ENCODE assay signal across 29 cellular contexts in the genomic region with DNA sequence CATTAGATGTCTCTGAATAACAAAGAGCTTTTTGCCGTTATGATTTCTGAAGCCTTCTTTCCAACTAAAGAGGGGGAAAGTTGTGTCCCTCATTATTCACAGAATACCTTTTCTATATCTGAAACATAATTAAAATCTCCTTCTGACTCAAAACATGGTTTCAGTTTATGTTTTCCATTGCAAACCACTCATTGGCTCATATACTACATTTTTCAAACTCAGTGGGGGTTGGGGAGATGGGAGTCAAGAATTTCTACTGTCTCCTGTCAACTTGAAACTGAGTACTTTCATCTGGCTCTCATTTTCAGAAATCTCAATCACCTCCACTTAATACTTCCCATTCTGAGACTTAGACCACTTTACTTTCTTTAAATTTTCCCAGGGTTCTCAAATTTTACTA.
"Had no signal": no experiment of that assay in that cellular context is flagged by ENCODE, and none has a peak within 500 bp of the region (broad histone marks: within the 10 kb centered on the region; RNA-seq: fewer than 3 reads in every experiment).

No MANE protein-coding gene starts in this region.

- DNase-seq: Kasumi-1; MV-4-11; NCI-H1048; NCI-H1105; NCI-H1417 treated with DMSO at 0.1 percent for 48 hours; NCI-H146; NCI-H1694 treated with DMSO at 0.1 percent for 48 hours; NCI-H1930; NCI-H2081; NCI-H2107; NCI-H2171 treated with DMSO at 0.1 percent for 48 hours; NCI-H524; NCI-H69; NCI-H774; NK-92 treated with Interleukin-12 subunit alpha and Interleukin-12 subunit beta, amount 100 ng/mL, for 24 hours; OCI-M1; PC-9; Peyer's patch; SHP77 treated with DMSO at 0.1 percent for 48 hours; SJCRH30; T-helper 1 cell; T-helper 17 cell had no signal

- H3K4me2 ChIP-seq: KMS-11, PC-9 had no signal

- H3K4me3 ChIP-seq: K562, PC-9, Peyer's patch, SJCRH30 had no signal

- H3K4me3 Mint-ChIP-seq: IgD-negative memory B cell, T-helper 17 cell had no signal

- H3K9ac ChIP-seq: KMS-11 had no signal

- H3K27me3 Mint-ChIP-seq: IgD-negative memory B cell, T-helper 17 cell had no signal

- H3K9me3 ChIP-seq: Peyer's patch, SJCRH30 had no signal

- ATAC-seq: K562, Right ventricle myocardium inferior, SK-N-SH treated with all-trans-retinoic acid at 6 μM for 48 hours, T-helper 17 cell had no signal

- H3K36me3 Mint-ChIP-seq: IgD-negative memory B cell had no signal

- H3K36me3 ChIP-seq: Peyer's patch, SJCRH30 had no signal

- H3K27me3 ChIP-seq: Peyer's patch, SJCRH30 had no signal

- H3K4me1 ChIP-seq: Peyer's patch, SJCRH30 had no signal

- H3K27ac Mint-ChIP-seq: IgD-negative memory B cell, T-helper 17 cell had no signal

- FAIRE-seq: HTR-8/SVneo, K562 had no signal

- H3K4me1 Mint-ChIP-seq: IgD-negative memory B cell, T-helper 17 cell had no signal

- H2AFZ ChIP-seq: PC-9 had no signal

- H3K27ac ChIP-seq: HL-60, KMS-11, PC-9, Peyer's patch, SJCRH30 had no signal
